ENCODE assay signal across 24 cellular contexts in the genomic region with DNA sequence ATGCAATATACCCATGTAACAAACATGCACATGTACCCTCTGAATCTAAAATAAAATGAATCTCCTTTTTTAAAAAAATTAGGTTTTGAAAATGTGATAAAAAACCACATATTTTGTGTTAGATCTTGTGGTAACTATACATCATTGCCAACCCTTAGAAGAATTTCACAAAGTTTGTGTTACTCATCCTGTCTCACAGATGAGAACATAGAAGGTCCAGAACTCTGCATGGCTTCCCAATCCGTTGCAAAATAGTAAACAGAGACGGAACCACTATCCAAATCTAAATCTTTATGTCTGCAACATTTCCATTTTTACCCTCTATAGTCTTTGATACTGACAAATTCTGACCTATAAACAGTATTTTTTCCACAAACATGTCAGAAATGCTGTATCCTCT.
"Had no signal": no experiment of that assay in that cellular context is flagged by ENCODE, and none has a peak within 500 bp of the region (broad histone marks: within the 10 kb centered on the region; RNA-seq: fewer than 3 reads in every experiment).

No MANE protein-coding gene starts in this region.

- H3K27ac ChIP-seq: adrenal gland, ascending aorta, gastrocnemius medialis, left lung, lower lobe of right lung, right atrium auricular region, spleen, testis, transverse colon had no signal

- H3K9me3 ChIP-seq: adrenal gland, ascending aorta, gastrocnemius medialis, left lung, lower lobe of right lung, mucosa of descending colon, right atrium auricular region, testis, transverse colon had no signal

- H3K4me1 ChIP-seq: adrenal gland, ascending aorta, gastrocnemius medialis, left lung, lower lobe of right lung, right atrium auricular region, spleen, testis, transverse colon had no signal

- H3K36me3 ChIP-seq: adrenal gland, ascending aorta, gastrocnemius medialis, left lung, lower lobe of right lung, right atrium auricular region, spleen, transverse colon had no signal

- DNase-seq: activated CD4-positive, alpha-beta T cell treated with anti-CD3 and anti-CD28 coated beads for 4 hours; activated CD4-positive, alpha-beta T cell treated with anti-CD3 and anti-CD28 coated beads, Interleukin-2, amount 50 U/mL, for 4 hours; activated CD4-positive, CD25-positive, alpha-beta regulatory T cell; activated effector memory CD4-positive, alpha-beta T cell treated with Interleukin-2 at 50 U/mL for 16 hours; activated naive CD4-positive, alpha-beta T cell treated with anti-CD3 and anti-CD28 coated beads for 36 hours; activated naive CD8-positive, alpha-beta T cell treated with anti-CD3 and anti-CD28 coated beads for 36 hours; activated T-cell treated with anti-CD3 and anti-CD28 coated beads for 4 hours; activated T-cell treated with anti-CD3 and anti-CD28 coated beads, Interleukin-2, amount 50 U/mL, for 72 hours; adrenal gland; cortex of kidney; effector memory CD8-positive, alpha-beta T cell; erythroblast; gastrocnemius medialis; glutamatergic neuron; left lung; lower lobe of right lung; mucosa of descending colon; spleen; stimulated activated naive CD8-positive, alpha-beta T cell treated with anti-CD3 and anti-CD28 coated beads, Interleukin-15, Interleukin-2, amounts not matched to agents 100 U/mL and 50 U/mL, for 24 hours; testis; transverse colon had no signal

- ATAC-seq: activated T-cell treated with anti-CD3 and anti-CD28 coated beads, Interleukin-2, amount 50 U/mL, for 72 hours; effector memory CD8-positive, alpha-beta T cell; gastrocnemius medialis; left lung; lower lobe of right lung; mucosa of descending colon; natural killer cell treated with Interleukin-12 subunit alpha and Interleukin-12 subunit beta and Interleukin-15 and Interleukin-18, amount 100 ng/mL, for 72 hours; stimulated activated naive CD8-positive, alpha-beta T cell treated with anti-CD3 and anti-CD28 coated beads, Interleukin-15, Interleukin-2, amounts not matched to agents 100 U/mL and 50 U/mL, for 24 hours had no signal

- H3K27me3 ChIP-seq: adrenal gland, ascending aorta, gastrocnemius medialis, left lung, right atrium auricular region, spleen, testis, transverse colon had no signal

- H3K4me3 ChIP-seq: adrenal gland, ascending aorta, gastrocnemius medialis, left lung, lower lobe of right lung, mucosa of descending colon, right atrium auricular region, spleen, testis, transverse colon had no signal
